ENCODE assay signal across 1 cellular context in the genomic region with DNA sequence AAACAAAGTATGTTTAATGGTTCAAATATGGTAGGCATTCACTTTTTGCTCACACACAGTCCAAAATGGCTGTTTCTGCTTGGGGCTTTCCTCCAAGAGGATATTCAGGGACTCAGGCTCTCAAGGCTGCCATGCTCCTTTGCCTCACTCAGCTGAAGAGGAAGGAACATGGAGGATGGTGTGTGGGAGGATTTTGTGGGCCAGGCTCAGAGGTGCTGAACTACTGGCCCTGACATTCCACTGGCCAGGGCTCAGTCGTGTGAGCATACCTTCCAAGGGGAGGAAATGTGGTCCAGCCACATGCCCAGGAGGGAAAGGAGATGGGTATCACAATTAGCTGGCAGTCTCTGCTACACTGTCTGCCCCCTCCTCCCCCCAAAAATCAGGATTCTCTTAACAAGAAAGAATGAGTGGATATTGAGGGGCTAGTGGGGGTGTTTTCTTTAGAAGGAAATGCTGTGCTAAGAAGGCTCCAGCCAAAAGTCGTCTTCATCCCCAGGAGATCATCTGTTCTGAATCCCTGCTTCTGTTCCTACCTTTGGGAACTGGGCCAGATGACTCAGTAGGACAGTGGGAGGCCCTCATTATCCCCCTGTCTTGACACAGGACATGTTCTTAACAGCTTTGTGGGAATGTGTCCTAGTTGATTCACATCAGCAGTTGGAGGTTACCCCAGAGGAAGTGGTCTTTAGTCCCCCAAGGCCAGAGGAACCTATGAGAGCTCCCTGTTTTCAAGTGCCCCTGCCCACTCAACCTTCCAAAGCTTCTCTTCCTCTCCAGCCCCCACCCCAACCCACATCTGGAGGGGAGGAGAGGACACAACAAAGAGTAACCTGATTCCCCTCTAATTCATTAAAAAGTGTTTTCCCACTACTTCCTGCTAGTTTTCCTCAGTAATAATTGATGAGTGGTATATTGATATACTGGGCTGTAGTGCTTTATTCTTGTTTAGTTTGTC.
TF ChIP-seq lines count a peak whose summit lies in the region.

No MANE protein-coding gene starts in this region.

TF ChIP-seq in HepG2, 621 proteins besides CTCF, POLR2A, EP300 and RAD21:
- TF ChIP-seq, protein P1, sequence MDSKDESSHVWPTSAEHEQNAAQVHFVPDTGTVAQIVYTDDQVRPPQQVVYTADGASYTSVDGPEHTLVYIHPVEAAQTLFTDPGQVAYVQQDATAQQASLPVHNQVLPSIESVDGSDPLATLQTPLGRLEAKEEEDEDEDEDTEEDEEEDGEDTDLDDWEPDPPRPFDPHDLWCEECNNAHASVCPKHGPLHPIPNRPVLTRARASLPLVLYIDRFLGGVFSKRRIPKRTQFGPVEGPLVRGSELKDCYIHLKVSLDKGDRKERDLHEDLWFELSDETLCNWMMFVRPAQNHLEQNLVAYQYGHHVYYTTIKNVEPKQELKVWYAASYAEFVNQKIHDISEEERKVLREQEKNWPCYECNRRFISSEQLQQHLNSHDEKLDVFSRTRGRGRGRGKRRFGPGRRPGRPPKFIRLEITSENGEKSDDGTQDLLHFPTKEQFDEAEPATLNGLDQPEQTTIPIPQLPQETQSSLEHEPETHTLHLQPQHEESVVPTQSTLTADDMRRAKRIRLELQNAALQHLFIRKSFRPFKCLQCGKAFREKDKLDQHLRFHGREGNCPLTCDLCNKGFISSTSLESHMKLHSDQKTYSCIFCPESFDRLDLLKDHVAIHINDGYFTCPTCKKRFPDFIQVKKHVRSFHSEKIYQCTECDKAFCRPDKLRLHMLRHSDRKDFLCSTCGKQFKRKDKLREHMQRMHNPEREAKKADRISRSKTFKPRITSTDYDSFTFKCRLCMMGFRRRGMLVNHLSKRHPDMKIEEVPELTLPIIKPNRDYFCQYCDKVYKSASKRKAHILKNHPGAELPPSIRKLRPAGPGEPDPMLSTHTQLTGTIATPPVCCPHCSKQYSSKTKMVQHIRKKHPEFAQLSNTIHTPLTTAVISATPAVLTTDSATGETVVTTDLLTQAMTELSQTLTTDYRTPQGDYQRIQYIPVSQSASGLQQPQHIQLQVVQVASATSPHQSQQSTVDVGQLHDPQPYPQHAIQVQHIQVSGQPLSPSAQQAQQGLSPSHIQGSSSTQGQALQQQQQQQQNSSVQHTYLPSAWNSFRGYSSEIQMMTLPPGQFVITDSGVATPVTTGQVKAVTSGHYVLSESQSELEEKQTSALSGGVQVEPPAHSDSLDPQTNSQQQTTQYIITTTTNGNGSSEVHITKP (CRISPR knock-in tag; IDR thresholded peaks at IDR 0.05; ENCODE audit: low read depth): no peak
